ENCODE assay signal across 5 cellular contexts in genomic region chr21:45243603-45244002, GRCh38.
TF ChIP-seq lines count a peak whose summit lies in the region.

No MANE protein-coding gene starts in this region.

TF ChIP-seq in SK-N-SH treated with all-trans-retinoic acid at 6 μM for 48 hours, 23 proteins besides CTCF, POLR2A, EP300 and RAD21:
- no peak for TF ChIP-seq TSHZ2 (CRISPR knock-in tag; IDR thresholded peaks at IDR 0.05)
- TF ChIP-seq CSDC2 (CRISPR knock-in tag; IDR thresholded peaks at IDR 0.05): no peak
- peak; percentile 99 for TF ChIP-seq ZFP30 (CRISPR knock-in tag; IDR thresholded peaks at IDR 0.05)
- TF ChIP-seq ZNF70 (CRISPR knock-in tag; IDR thresholded peaks at IDR 0.05): no peak
- no peak for TF ChIP-seq TOX (CRISPR knock-in tag; IDR thresholded peaks at IDR 0.05; ENCODE audit: borderline replicate concordance)
- TF ChIP-seq ARNTL (CRISPR knock-in tag; IDR thresholded peaks at IDR 0.05; ENCODE audit: borderline replicate concordance, low read depth): no peak
TF ChIP-seq in SK-N-SH treated with all-trans-retinoic acid at 6 μM for 48 hours: peak in this region for 1.

TF ChIP-seq in SK-N-SH, 30 proteins besides CTCF, POLR2A, EP300 and RAD21:
- no peak for TF ChIP-seq FOXJ3 (CRISPR knock-in tag; IDR thresholded peaks at IDR 0.05)
- no peak for TF ChIP-seq SMC3 (IDR thresholded peaks at IDR 0.05; ENCODE audit: low read depth, low read length)
- TF ChIP-seq RCOR1 (IDR thresholded peaks at IDR 0.05; ENCODE audit: low read length): no peak
- TF ChIP-seq SIN3A (IDR thresholded peaks at IDR 0.05; ENCODE audit: borderline replicate concordance, low read depth, low read length): no peak
- no peak for TF ChIP-seq JUND (IDR thresholded peaks at IDR 0.05)
- TF ChIP-seq USF1 (IDR thresholded peaks at IDR 0.05; ENCODE audit: borderline replicate concordance, low read depth): no peak
- TF ChIP-seq RXRA (IDR thresholded peaks at IDR 0.05; ENCODE audit: borderline replicate concordance, low read depth): no peak
- TF ChIP-seq PBX3 (IDR thresholded peaks at IDR 0.05): no peak
- TF ChIP-seq FOSL2 (IDR thresholded peaks at IDR 0.05; ENCODE audit: borderline replicate concordance, low read depth): no peak
- TF ChIP-seq NRF1 (IDR thresholded peaks at IDR 0.05; ENCODE audit: low read depth, low read length): no peak
- no peak for TF ChIP-seq NFIC (IDR thresholded peaks at IDR 0.05; ENCODE audit: borderline replicate concordance)
- no peak for TF ChIP-seq MXI1 (IDR thresholded peaks at IDR 0.05; ENCODE audit: low read depth, low read length)
- TF ChIP-seq TCF12 (IDR thresholded peaks at IDR 0.05): no peak
- TF ChIP-seq MEF2A (IDR thresholded peaks at IDR 0.05; ENCODE audit: borderline replicate concordance, low read depth): no peak
- no peak for TF ChIP-seq YY1 (IDR thresholded peaks at IDR 0.05; ENCODE audit: low read depth)
- no peak for TF ChIP-seq MAX (IDR thresholded peaks at IDR 0.05; ENCODE audit: low read depth)

TF ChIP-seq in HEK293, 187 proteins besides CTCF, POLR2A, EP300 and RAD21:
- TF ChIP-seq ZNF521 (tag by site-specific recombination; IDR thresholded peaks at IDR 0.05) (no peak), SETDB1 (IDR thresholded peaks at IDR 0.05; ENCODE audit: insufficient read length, low read length) (peak; percentile 94), ZNF280D (tag by site-specific recombination; IDR thresholded peaks at IDR 0.05) (peak; percentile 82), ZFHX2 (tag by site-specific recombination; conservative IDR thresholded peaks at IDR 0.05) (no peak), ZNF785 (tag by site-specific recombination; IDR thresholded peaks at IDR 0.05) (no peak), ZNF510 (tag by site-specific recombination; IDR thresholded peaks at IDR 0.05; ENCODE audit: insufficient replicate concordance) (peak; percentile 40), ZNF707 (tag by site-specific recombination; IDR thresholded peaks at IDR 0.05) (no peak), ZNF404 (tag by site-specific recombination; IDR thresholded peaks at IDR 0.05) (no peak), ZBTB48 (tag by site-specific recombination; IDR thresholded peaks at IDR 0.05) (no peak), OSR2 (tag by site-specific recombination; IDR thresholded peaks at IDR 0.05) (no peak), SCRT1 (tag by site-specific recombination; IDR thresholded peaks at IDR 0.05; ENCODE audit: borderline replicate concordance) (no peak), ZNF324 (tag by site-specific recombination; IDR thresholded peaks at IDR 0.05) (0 out of 2 replicates have a peak, but pooled peaks have one; percentile 34), ZNF529 (tag by site-specific recombination; IDR thresholded peaks at IDR 0.05; ENCODE audit: insufficient replicate concordance) (no peak)

TF ChIP-seq in IMR-90, 13 proteins besides CTCF, POLR2A, EP300 and RAD21:
- TF ChIP-seq USF2 (IDR thresholded peaks at IDR 0.05; ENCODE audit: low read depth, low read length) (no peak), SMC3 (IDR thresholded peaks at IDR 0.05; ENCODE audit: low read depth, low read length) (no peak), MAFK (IDR thresholded peaks at IDR 0.05; ENCODE audit: low read depth, low read length) (no peak), CEBPB (IDR thresholded peaks at IDR 0.05; ENCODE audit: low read depth, low read length) (no peak), CHD1 (IDR thresholded peaks at IDR 0.05; ENCODE audit: low read depth, low read length) (no peak), NFE2L2 (IDR thresholded peaks at IDR 0.05; ENCODE audit: low read depth, low read length) (no peak), RCOR1 (IDR thresholded peaks at IDR 0.05; ENCODE audit: insufficient replicate concordance, low read length) (peak; percentile 76)

TF ChIP-seq in K562, 482 proteins besides CTCF, POLR2A, EP300 and RAD21 (continues in another document):
- TF ChIP-seq ZFP30 (CRISPR knock-in tag; IDR thresholded peaks at IDR 0.05; ENCODE audit: borderline replicate concordance): peak; percentile 96
- TF ChIP-seq KLF10 (CRISPR knock-in tag; IDR thresholded peaks at IDR 0.05): no peak
- peak; percentile 12; the same call in 1 of the 2 replicates for TF ChIP-seq TEAD4 (IDR thresholded peaks at IDR 0.05; ENCODE audit: low read length)
- no peak for TF ChIP-seq TEAD4 (CRISPR knock-in tag; IDR thresholded peaks at IDR 0.05; ENCODE audit: borderline replicate concordance)
- TF ChIP-seq NBN (IDR thresholded peaks at IDR 0.05; ENCODE audit: low read depth): no peak
- no peak for TF ChIP-seq NR1H2 (CRISPR knock-in tag; IDR thresholded peaks at IDR 0.05)
- no peak for TF ChIP-seq AFF4 (CRISPR knock-in tag; IDR thresholded peaks at IDR 0.05)
- TF ChIP-seq CBX5 (IDR thresholded peaks at IDR 0.05; ENCODE audit: borderline replicate concordance, low read depth): 0 out of 2 replicates have a peak, but pooled peaks have one; percentile 21
- TF ChIP-seq CBX1 (IDR thresholded peaks at IDR 0.05; ENCODE audit: low read depth): peak; percentile 43; the same call in 1 of the 2 replicates
- TF ChIP-seq RFX1 (IDR thresholded peaks at IDR 0.05): no peak
- no peak for TF ChIP-seq HEY1 (CRISPR knock-in tag; IDR thresholded peaks at IDR 0.05; ENCODE audit: borderline replicate concordance)
- TF ChIP-seq DPF2 (IDR thresholded peaks at IDR 0.05): no peak
- TF ChIP-seq RBM25 (IDR thresholded peaks at IDR 0.05; ENCODE audit: low read depth, low read length, severe bottlenecking): peak; percentile 59
- peak in 1 of 2 experiments; percentile 96; a peak in 2 of 3 replicates for TF ChIP-seq CBX3 (IDR thresholded peaks at IDR 0.05; ENCODE audit: borderline replicate concordance in 1 of 2, low read length in 2 of 2)
- TF ChIP-seq HES1 (IDR thresholded peaks at IDR 0.05; ENCODE audit: low read depth): no peak
- no peak for TF ChIP-seq ZNF134 (CRISPR knock-in tag; conservative IDR thresholded peaks at IDR 0.05)
- no peak for TF ChIP-seq KLF13 (tag; IDR thresholded peaks at IDR 0.05; ENCODE audit: borderline replicate concordance, low read depth)
- TF ChIP-seq PHF20 (IDR thresholded peaks at IDR 0.05; ENCODE audit: partially characterized antibody): no peak
- 0 out of 2 replicates have a peak, but pooled peaks have one; percentile 24 for TF ChIP-seq XRCC3 (IDR thresholded peaks at IDR 0.05)
- peak; percentile 34 to 40; a peak in 1 of 4 replicates for TF ChIP-seq TRIM24 (IDR thresholded peaks at IDR 0.05)
- TF ChIP-seq SMARCA5 (IDR thresholded peaks at IDR 0.05): peak; percentile 58
- no peak for TF ChIP-seq ATF2 (CRISPR knock-in tag; IDR thresholded peaks at IDR 0.05)
- TF ChIP-seq FOXJ2 (tag; IDR thresholded peaks at IDR 0.05): no peak
- peak; percentile 69 for TF ChIP-seq BCOR (IDR thresholded peaks at IDR 0.05)
- 0 out of 2 replicates have a peak, but pooled peaks have one; percentile 25 for TF ChIP-seq HLTF (IDR thresholded peaks at IDR 0.05)
- no peak for TF ChIP-seq TARDBP (IDR thresholded peaks at IDR 0.05)
- no peak for TF ChIP-seq IRF9 (tag; IDR thresholded peaks at IDR 0.05)
- TF ChIP-seq KDM1A (IDR thresholded peaks at IDR 0.05): peak; percentile 30 to 32; a peak in 2 of 4 replicates
- no peak for TF ChIP-seq ZBTB8A (IDR thresholded peaks at IDR 0.05; ENCODE audit: partially characterized antibody)
- no peak for TF ChIP-seq ILK (tag; IDR thresholded peaks at IDR 0.05; ENCODE audit: borderline replicate concordance, low read depth)
- no peak for TF ChIP-seq ZNF318 (IDR thresholded peaks at IDR 0.05; ENCODE audit: borderline replicate concordance in 1 of 2, low read depth in 1 of 2)
- TF ChIP-seq ZNF124 (CRISPR knock-in tag; IDR thresholded peaks at IDR 0.05): no peak
- no peak for TF ChIP-seq NFE2 (IDR thresholded peaks at IDR 0.05; ENCODE audit: low read depth)
